1 cellular context compared by ENCODE assay signal in genomic region chr9:94806307-94806893, GRCh38.
TF ChIP-seq lines count a peak whose summit lies in the region.

No MANE protein-coding gene starts in this region.

TF ChIP-seq in WTC11, 78 proteins besides CTCF, POLR2A, EP300 and RAD21 (continued from another document):
- TF ChIP-seq ZNF532 (CRISPR knock-in tag; IDR thresholded peaks at IDR 0.05; ENCODE audit: borderline replicate concordance) = no peak
- TF ChIP-seq CDX4 (CRISPR knock-in tag; IDR thresholded peaks at IDR 0.05; ENCODE audit: borderline replicate concordance) = no peak
- TF ChIP-seq MAX (CRISPR knock-in tag; IDR thresholded peaks at IDR 0.05) = no peak
- TF ChIP-seq SP1 (CRISPR knock-in tag; conservative IDR thresholded peaks at IDR 0.05) = no peak
TF ChIP-seq in WTC11: peak in this region for 0.
